ENCODE assay signal across 13 cellular contexts in the genomic region with DNA sequence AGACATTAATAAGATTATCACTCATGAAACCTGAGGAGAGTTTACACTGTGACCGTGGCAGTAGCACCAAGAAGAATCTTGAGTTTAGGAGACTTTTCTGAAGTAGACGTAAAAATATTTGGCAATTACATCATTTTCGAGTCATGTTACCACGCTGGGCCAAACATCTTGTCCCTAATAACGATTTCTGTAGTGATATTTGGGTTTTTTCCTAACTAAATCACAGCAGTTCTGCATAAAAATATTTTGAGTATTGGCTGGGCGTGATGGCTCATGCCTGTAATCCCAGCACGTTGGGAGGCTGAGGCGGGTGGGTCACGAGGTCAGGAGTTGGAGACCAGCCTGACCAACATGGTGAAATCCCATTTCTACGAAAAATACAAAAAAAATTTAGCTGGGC.
"Had no signal": no experiment of that assay in that cellular context is flagged by ENCODE, and none has a peak within 500 bp of the region (broad histone marks: within the 10 kb centered on the region; RNA-seq: fewer than 3 reads in every experiment).

No MANE protein-coding gene starts in this region.

- H3K27me3 ChIP-seq: colonic mucosa, pancreas, sigmoid colon had no signal

- DNase-seq: activated CD4-positive, alpha-beta memory T cell treated with anti-CD3 and anti-CD28 coated beads for 36 hours; activated CD8-positive, alpha-beta memory T cell treated with anti-CD3 and anti-CD28 coated beads, Interleukin-2, amount 10 ng/mL, durations not matched to agents 7 days and 5 days; activated naive CD4-positive, alpha-beta T cell treated with anti-CD3 and anti-CD28 coated beads, Interleukin-2, amount 50 U/mL, for 16 hours; activated T-cell treated with anti-CD3 and anti-CD28 coated beads, Interleukin-2, amount 50 U/mL, for 1 hour; caudate nucleus; colonic mucosa; lower lobe of right lung; naive B cell; pancreas; sigmoid colon; stimulated activated CD4-positive, alpha-beta T cell treated with anti-CD3 and anti-CD28 coated beads, Interleukin-2, amount 100 ng/mL, for 48 hours; T-helper 17 cell; WERI-Rb-1 had no signal

- H3K36me3 ChIP-seq: colonic mucosa, lower lobe of right lung, pancreas, sigmoid colon, WERI-Rb-1 had no signal

- H3K4me1 ChIP-seq: colonic mucosa, lower lobe of right lung, pancreas, sigmoid colon had no signal

- H3K27ac ChIP-seq: colonic mucosa, lower lobe of right lung, pancreas, sigmoid colon, WERI-Rb-1 had no signal

- H3K9me3 ChIP-seq: colonic mucosa, lower lobe of right lung, pancreas, sigmoid colon had no signal

- H3K4me3 ChIP-seq: colonic mucosa, lower lobe of right lung, pancreas, sigmoid colon had no signal
